Comparison of ENCODE assay signal across 1 cellular context in genomic region chr11:61334434-61335354, GRCh38.
A peak's percentile ranks its signal among the peaks of the same experiment; 100 is the strongest.
TF ChIP-seq lines count a peak whose summit lies in the region.

No MANE protein-coding gene starts in this region.

TF ChIP-seq in GM12878, 131 proteins besides CTCF, POLR2A, EP300 and RAD21:
- TF ChIP-seq NKRF (conservative IDR thresholded peaks at IDR 0.05) = no peak
- peak; percentile 59; the same call in 1 of the 2 replicates for TF ChIP-seq MLLT1 (IDR thresholded peaks at IDR 0.05)
